8 cellular contexts compared by ENCODE assay signal in the genomic region with DNA sequence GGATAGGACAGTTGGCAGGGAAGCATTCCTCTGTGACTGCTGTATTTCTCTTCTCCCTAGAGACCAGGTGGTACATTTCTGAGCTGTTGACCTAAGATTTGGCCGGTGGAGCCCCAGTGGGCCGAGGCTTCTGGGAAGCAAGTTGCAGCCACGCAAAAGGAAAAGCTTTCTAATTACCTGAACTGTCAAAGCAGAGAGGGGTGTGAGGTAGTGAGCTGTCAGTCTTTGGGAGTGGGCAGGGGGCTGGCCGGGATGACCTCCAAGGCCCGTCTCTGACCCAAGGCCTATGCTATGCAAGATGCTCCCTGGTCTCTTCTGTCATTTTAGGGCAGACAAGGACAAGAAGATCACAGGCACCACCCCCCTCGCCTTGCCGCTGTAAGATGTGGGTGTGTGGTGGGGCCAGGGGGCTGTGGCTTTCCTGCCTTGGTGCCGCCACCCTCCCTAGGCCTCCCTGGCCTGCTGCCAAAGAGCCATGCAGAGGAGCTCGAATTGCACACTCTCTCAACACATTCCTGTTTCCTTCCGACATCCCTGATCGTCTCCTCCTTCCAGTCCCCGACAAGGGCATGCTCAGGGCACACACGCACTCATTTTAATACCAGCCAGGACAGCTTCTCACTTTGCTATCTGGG. TPM values are rescaled to one million over a fixed set of nuclear protein-coding genes. Genes with fewer than 3 reads are reported as not detected.
DNase-seq lines count a peak whose midpoint lies in the region; ATAC-seq and TF ChIP-seq lines count a peak whose summit lies in the region.

No MANE protein-coding gene starts in this region.

- no peak for TF ChIP-seq EP300 in tibial nerve (IDR thresholded peaks at IDR 0.05)

- ATAC-seq in GM21723 (IDR thresholded peaks at IDR 0.05; ENCODE audit: unreplicated experiment), result no peak

- no peaks in the 10 kb centered on the region for H3K4me1 ChIP-seq in BE2C
- H3K4me1 ChIP-seq in effector memory CD4-positive, alpha-beta T cell (ENCODE audit: control insufficient read depth, insufficient read depth, low read length, poor library complexity, severe bottlenecking), result peaks cover 28% of the 10 kb centered on the region
- peaks cover 6 to 50% (median 30%) of the 10 kb centered on the region in 6 donors for H3K4me1 ChIP-seq in spleen
- peaks cover 0 to 7% (median 0%) of the 10 kb centered on the region in 4 donors for H3K4me1 ChIP-seq in tibial nerve

- DNase-seq in BE2C (peak; percentile 14), KG1 (lab: John Stamatoyannopoulos, UW) (peak; percentile 58), spleen (peak; percentile 85), tibial nerve (ENCODE audit: low spot score in 2 of 2) (no peak)
- DNase-seq in activated CD4-positive, alpha-beta T cell treated with anti-CD3 and anti-CD28 coated beads, Interleukin-2, amount 50 U/mL, for 1 hour, result peak; percentile 67
- DNase-seq in effector memory CD4-positive, alpha-beta T cell, result peak; percentile 41 to 47 (median 41)
- DNase-seq in activated CD4-positive, CD25-positive, alpha-beta regulatory T cell treated with anti-CD3 and anti-CD28 coated beads, Interleukin-2, amount 50 U/mL, for 72 hours, result no peak

- 7 to 14% (median 9%) methylated on average over 13 of the region's 13 CpGs for WGBS in spleen, 5 donors
- WGBS in tibial nerve, 2 donors, result 35 to 36% methylated on average over 11 to 13 of the region's 13 CpGs

- no peak for TF ChIP-seq POLR2A in spleen (IDR thresholded peaks at IDR 0.05)
- TF ChIP-seq POLR2A in tibial nerve (IDR thresholded peaks at IDR 0.05), result no peak

- no peak for TF ChIP-seq CTCF in BE2C (IDR thresholded peaks at IDR 0.05; ENCODE audit: low read depth, low read length)
- no peak for TF ChIP-seq CTCF in spleen (IDR thresholded peaks at IDR 0.05 in 8 of 11, conservative IDR thresholded peaks at IDR 0.05 in 3 of 11)
- TF ChIP-seq CTCF in tibial nerve (IDR thresholded peaks at IDR 0.05), result no peak

- H3K27me3 ChIP-seq in BE2C, result no peaks in the 10 kb centered on the region
- H3K27me3 ChIP-seq in effector memory CD4-positive, alpha-beta T cell (replicated peaks; ENCODE audit: control insufficient read depth, insufficient read depth, low read length, poor library complexity, severe bottlenecking), result no peaks in the 10 kb centered on the region
- H3K27me3 ChIP-seq in spleen (replicated peaks in 1 of 7), result peaks cover 0 to 50% (median 0%) of the 10 kb centered on the region in 7 donors
- H3K27me3 ChIP-seq in tibial nerve, result peaks cover 0 to 23% of the 10 kb centered on the region in 2 donors

- intact Hi-C loops in spleen (cut with DNase I; ENCODE audit: low total_unique reads), result no loop called here

- no peak overlapping the region for H3K4me3 ChIP-seq in BE2C (ENCODE audit: low read depth, low read length)
- H3K4me3 ChIP-seq in effector memory CD4-positive, alpha-beta T cell (ENCODE audit: insufficient read depth, low read depth, low read length, poor library complexity, severe bottlenecking), result peak overlapping the region; percentile 1
- no peak overlapping the region for H3K4me3 ChIP-seq in spleen
- no peak overlapping the region for H3K4me3 ChIP-seq in tibial nerve

- no peaks in the 10 kb centered on the region for H3K9me3 ChIP-seq in BE2C
- H3K9me3 ChIP-seq in effector memory CD4-positive, alpha-beta T cell (ENCODE audit: control insufficient read depth, low read length), result no peaks in the 10 kb centered on the region
- H3K9me3 ChIP-seq in spleen, result no peaks in the 10 kb centered on the region
- no peaks in the 10 kb centered on the region for H3K9me3 ChIP-seq in tibial nerve

- H3K36me3 ChIP-seq in BE2C, result no peaks in the 10 kb centered on the region
- H3K36me3 ChIP-seq in effector memory CD4-positive, alpha-beta T cell (ENCODE audit: control insufficient read depth, insufficient read depth, low read length), result no peaks in the 10 kb centered on the region
- no peaks in the 10 kb centered on the region for H3K36me3 ChIP-seq in spleen
- no peaks in the 10 kb centered on the region for H3K36me3 ChIP-seq in tibial nerve

- no peak overlapping the region for H3K27ac ChIP-seq in effector memory CD4-positive, alpha-beta T cell (ENCODE audit: insufficient read depth, low read length, poor library complexity, severe bottlenecking)
- H3K27ac ChIP-seq in spleen (peak overlapping the region in 1 of 8 donors; percentile 17), tibial nerve (no peak overlapping the region)

RNA-seq across cellular contexts. Expression of gene PADI1, which starts 7.7 kb away (rescaled TPM):
- not detected for polyA plus RNA-seq in BE2C (2012; ENCODE audit: insufficient read depth, insufficient read length, low read depth)
- total RNA-seq in spleen, result under 1 TPM in 3 of 7 donors, not detected in 4; 0.32 to 0.76 (median 0.46) TPM
- polyA plus RNA-seq in spleen, result under 1 TPM; 0.03 to 0.29 (median 0.09) TPM
- not detected for total RNA-seq in tibial nerve

RNA-seq across cellular contexts. Expression of gene PADI3, which starts 36.3 kb away (rescaled TPM):
- not detected for polyA plus RNA-seq in BE2C (2012; ENCODE audit: insufficient read depth, insufficient read length, low read depth)
- total RNA-seq in spleen, result not detected
- polyA plus RNA-seq in spleen, result not detected
- total RNA-seq in tibial nerve, result not detected

Comparison
In these comparisons a context has a peak if more than half of its experiments do, and no peak if none do; other contexts are left out.
1. DNase-seq: peak in BE2C (single experiment), KG1 (single experiment), activated CD4-positive, alpha-beta T cell treated with anti-CD3 and anti-CD28 coated beads, Interleukin-2, amount 50 U/mL, for 1 hour (single experiment), effector memory CD4-positive, alpha-beta T cell (3 of 3) and spleen (single experiment); none in tibial nerve (0 of 2) and activated CD4-positive, CD25-positive, alpha-beta regulatory T cell treated with anti-CD3 and anti-CD28 coated beads, Interleukin-2, amount 50 U/mL, for 72 hours (single experiment).